In the genomic region with DNA sequence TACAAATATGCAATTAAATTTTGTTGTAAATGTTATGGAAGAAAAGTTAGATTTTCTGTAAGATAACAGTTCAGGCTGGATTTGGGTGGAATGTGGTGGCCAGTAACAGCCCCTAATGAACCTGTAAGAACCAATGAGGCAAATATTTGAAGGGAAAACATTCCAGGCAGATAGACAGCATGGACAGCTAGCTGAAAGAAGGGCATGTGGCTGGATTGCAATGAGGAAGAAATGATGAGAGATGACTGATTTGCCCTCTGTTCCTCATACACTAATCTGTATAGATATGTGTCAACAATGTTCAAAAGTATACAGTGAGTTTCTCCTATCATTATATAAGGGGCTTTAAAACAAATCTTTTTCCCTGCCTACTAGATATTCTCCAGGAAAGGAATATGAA, we compare ENCODE assay signal across 20 cellular contexts. TPM values are rescaled to one million over a fixed set of nuclear protein-coding genes. Genes with fewer than 3 reads are reported as not detected.
DNase-seq lines count a peak whose midpoint lies in the region; ATAC-seq, FAIRE-seq and TF ChIP-seq lines count a peak whose summit lies in the region.
"Had no signal": no experiment of that assay in that cellular context is flagged by ENCODE, and none has a peak within 500 bp of the region (broad histone marks: within the 10 kb centered on the region; RNA-seq: fewer than 3 reads in every experiment).

No MANE protein-coding gene starts in this region.

- H3K27me3 Mint-ChIP-seq in endothelial cell (ENCODE audit: unreplicated experiment) (peaks cover 2% of the 10 kb centered on the region), naive B cell (no peaks in the 10 kb centered on the region)
- H3K27me3 Mint-ChIP-seq: activated B cell treated with CpG ODN at 0.5 μM for 24 hours had no signal

- ATAC-seq in naive B cell (ENCODE audit: low read depth in 2 of 2) (no peak), HG03442 (IDR thresholded peaks at IDR 0.05; ENCODE audit: unreplicated experiment) (no peak)
- ATAC-seq: HCT116 had no signal

- DNase-seq in ELR (ENCODE audit: low read depth) (peak; percentile 45), OCI-M1 (lab: John Stamatoyannopoulos, UW) (peak; percentile 19), endothelial cell (ENCODE audit: low spot score) (no peak), naive B cell (no peak), HTR-8/SVneo (ENCODE audit: insufficient read length, low spot score) (no peak), NCI-H1694 treated with DMSO at 0.1 percent for 48 hours (lab: John Stamatoyannopoulos, UW) (no peak)
- DNase-seq in activated CD8-positive, alpha-beta memory T cell treated with anti-CD3 and anti-CD28 coated beads, Interleukin-2, amount 50 U/mL, for 4 hours = no peak
- DNase-seq: activated B cell treated with CpG ODN at 0.5 μM for 24 hours; activated CD4-positive, alpha-beta T cell treated with anti-CD3 and anti-CD28 coated beads, Interleukin-2, amount 50 U/mL, for 48 hours; dermis blood vessel endothelial cell; immature natural killer cell; Karpas-422; NCI-H1092 treated with DMSO at 0.1 percent for 48 hours; NCI-H2029 treated with DMSO at 0.1 percent for 48 hours; stimulated activated naive CD4-positive, alpha-beta T cell treated with Interleukin-2 at 50 U/mL for 16 hours had no signal

- H3K36me3 Mint-ChIP-seq in endothelial cell (ENCODE audit: low read depth, unreplicated experiment) (no peaks in the 10 kb centered on the region), naive B cell (peaks cover 9 to 12% of the 10 kb centered on the region in 2 donors)

- H3K9me3 Mint-ChIP-seq in endothelial cell (ENCODE audit: unreplicated experiment) (no peaks in the 10 kb centered on the region), naive B cell (peaks cover 0 to 1% (median 0%) of the 10 kb centered on the region in 7 donors)
- H3K9me3 Mint-ChIP-seq: immature natural killer cell; T-helper 2 cell treated with Interferon-gamma antibody and Interleukin-4, amounts not matched to agents 5 μg/mL and 100 μg/mL, for 36 hours had no signal

- H3K4me3 Mint-ChIP-seq in endothelial cell (ENCODE audit: unreplicated experiment) (no peak overlapping the region), naive B cell (no peak overlapping the region)
- H3K4me3 Mint-ChIP-seq: activated B cell treated with CpG ODN at 0.5 μM for 24 hours; immature natural killer cell; T-helper 2 cell treated with Interferon-gamma antibody and Interleukin-4, amounts not matched to agents 5 μg/mL and 100 μg/mL, for 36 hours had no signal

- TF ChIP-seq CTCF in endothelial cell (IDR thresholded peaks at IDR 0.05; ENCODE audit: unreplicated experiment) = no peak

- no peak for FAIRE-seq in HTR-8/SVneo (lab: Jason Lieb, UNC)
- FAIRE-seq: GM18507, RCC 7860 had no signal

- H3K4me1 Mint-ChIP-seq in endothelial cell (ENCODE audit: unreplicated experiment) = peaks cover 12% of the 10 kb centered on the region
- peaks cover 26 to 46% (median 37%) of the 10 kb centered on the region in 3 donors for H3K4me1 Mint-ChIP-seq in naive B cell

- H3K27ac Mint-ChIP-seq in endothelial cell (ENCODE audit: unreplicated experiment) = peak overlapping the region; percentile 33
- peak overlapping the region in 4 of 6 donors; percentile 35 to 64 (median 52) for H3K27ac Mint-ChIP-seq in naive B cell
- H3K27ac Mint-ChIP-seq: activated B cell treated with CpG ODN at 0.5 μM for 24 hours; T-helper 2 cell treated with Interferon-gamma antibody and Interleukin-4, amounts not matched to agents 5 μg/mL and 100 μg/mL, for 36 hours had no signal

RNA-seq across cellular contexts. Expression of gene MAN2A1, which starts 58.8 kb away (rescaled TPM):
- 83.6 TPM for total RNA-seq in endothelial cell (ENCODE audit: unreplicated experiment)
- polyA plus RNA-seq in naive B cell (ENCODE audit: low read depth in 6 of 6) = 10 to 100 TPM in 5 of 6 donors, 1 to 10 TPM in 1; 8.4 to 20.6 (median 17.1) TPM

Comparison
In these comparisons a context has a peak if more than half of its experiments do, and no peak if none do; other contexts are left out.
1. DNase-seq: peak in ELR (single experiment) and OCI-M1 (single experiment); none in endothelial cell (single experiment), naive B cell (single experiment), HTR-8/SVneo (single experiment), activated CD8-positive, alpha-beta memory T cell treated with anti-CD3 and anti-CD28 coated beads, Interleukin-2, amount 50 U/mL, for 4 hours (single experiment) and NCI-H1694 treated with DMSO at 0.1 percent for 48 hours (single experiment).